ENCODE assay signal across 2 cellular contexts in genomic region chr22:32183625-32184024, GRCh38.
A peak's percentile ranks its signal among the peaks of the same experiment; 100 is the strongest.
TF ChIP-seq lines count a peak whose summit lies in the region.

No MANE protein-coding gene starts in this region.

TF ChIP-seq in SK-N-SH, 30 proteins besides CTCF, POLR2A, EP300 and RAD21 (continued from another document):
- TF ChIP-seq IRF3 (IDR thresholded peaks at IDR 0.05; ENCODE audit: low read depth, low read length) = no peak
- no peak for TF ChIP-seq JUND (IDR thresholded peaks at IDR 0.05)
- no peak for TF ChIP-seq TAF1 (IDR thresholded peaks at IDR 0.05; ENCODE audit: borderline replicate concordance, low read depth, low read length)
- no peak for TF ChIP-seq YY1 (IDR thresholded peaks at IDR 0.05; ENCODE audit: low read depth)
- no peak for TF ChIP-seq EZH2phosphoT487 (IDR thresholded peaks at IDR 0.05; ENCODE audit: borderline replicate concordance, low read depth)
- TF ChIP-seq TCF12 (IDR thresholded peaks at IDR 0.05) = no peak
- TF ChIP-seq RCOR1 (IDR thresholded peaks at IDR 0.05; ENCODE audit: low read length) = peak; percentile 75; the same call in 1 of the 2 replicates
- TF ChIP-seq RFX5 (IDR thresholded peaks at IDR 0.05; ENCODE audit: low read length) = no peak
- TF ChIP-seq FOXM1 (IDR thresholded peaks at IDR 0.05; ENCODE audit: low read depth) = no peak
- no peak for TF ChIP-seq ZBTB33 (IDR thresholded peaks at IDR 0.05; ENCODE audit: borderline replicate concordance, low read depth)
- TF ChIP-seq NRF1 (IDR thresholded peaks at IDR 0.05; ENCODE audit: low read depth, low read length) = no peak
TF ChIP-seq in SK-N-SH: peak in this region for 2.

TF ChIP-seq in SK-N-SH treated with all-trans-retinoic acid at 6 μM for 48 hours, 23 proteins besides CTCF, POLR2A, EP300 and RAD21 (continued from another document):
- TF ChIP-seq CSDC2 (CRISPR knock-in tag; IDR thresholded peaks at IDR 0.05) (no peak), ZFP3 (CRISPR knock-in tag; IDR thresholded peaks at IDR 0.05) (no peak)
TF ChIP-seq in SK-N-SH treated with all-trans-retinoic acid at 6 μM for 48 hours: peak in this region for 2.
